Comparison of ENCODE assay signal across 23 cellular contexts in genomic region chr2:135021618-135022017, GRCh38. TPM values are rescaled to one million over a fixed set of nuclear protein-coding genes. Genes with fewer than 3 reads are reported as not detected.
DNase-seq lines count a peak whose midpoint lies in the region; ATAC-seq, FAIRE-seq and TF ChIP-seq lines count a peak whose summit lies in the region.
"Had no signal": no experiment of that assay in that cellular context is flagged by ENCODE, and none has a peak within 500 bp of the region (broad histone marks: within the 10 kb centered on the region; RNA-seq: fewer than 3 reads in every experiment).

No MANE protein-coding gene starts in this region.

- TF ChIP-seq POLR2A in HepG2 (IDR thresholded peaks at IDR 0.05; ENCODE audit: insufficient read depth in 1 of 2, low read depth in 2 of 2, low read length in 2 of 2), result no peak
- no peak for TF ChIP-seq POLR2A in right lobe of liver (IDR thresholded peaks at IDR 0.05)
- no peak for TF ChIP-seq POLR2A in IMR-90 (IDR thresholded peaks at IDR 0.05; ENCODE audit: low read depth, low read length)

- WGBS in HepG2 (ENCODE audit: low lambda C conversion rate), result 58% methylated on average over 1 of the region's 1 CpG
- WGBS in right lobe of liver (ENCODE audit: insufficient coverage, low coverage, low lambda C conversion rate, missing lambda C conversion rate), result 92% methylated on average over 1 of the region's 1 CpG
- WGBS in IMR-90 (ENCODE audit: extremely low coverage in 2 of 2, insufficient read length in 1 of 2), 2 experiments, result no CpG with 5 or more reads among the region's 1 CpG

- dilution Hi-C loops in IMR-90 (cut with HindIII; ENCODE audit: low sequenced_read_pairs, unreplicated experiment), result no loop called here

- no peak overlapping the region for H3K56ac ChIP-seq in IMR-90 (ENCODE audit: extremely low read depth, insufficient read depth, low read length)

- H3K4me1 ChIP-seq in HepG2 (ENCODE audit: insufficient read depth, low read length) (0 out of 2 replicates have a peak, but pooled peaks cover 7% of the 10 kb centered on the region), right lobe of liver (no peaks in the 10 kb centered on the region), IMR-90 (ENCODE audit: control insufficient read depth, insufficient read depth, low read length) (no peaks in the 10 kb centered on the region)
- H3K4me1 ChIP-seq: BLaER1 treated with 17β-estradiol and CSF1 and Interleukin-3, amounts not matched to agents 10 nM and 100 nM; Caco-2 had no signal

- peaks cover 7% of the 10 kb centered on the region for H3K9me3 Mint-ChIP-seq in activated T-cell treated with anti-CD3 and anti-CD28 coated beads, Interleukin-2, amount 50 U/mL, for 24 hours
- H3K9me3 Mint-ChIP-seq: CD4-positive, alpha-beta T cell had no signal

- DNase-seq in HepG2 (ENCODE audit: low spot score) (no peak), right lobe of liver (no peak), IMR-90 (no peak), putamen (ENCODE audit: low spot score) (peak; percentile 1), kidney glomerular epithelial cell (lab: John Stamatoyannopoulos, UW) (no peak)
- no peak for DNase-seq in activated T-cell treated with anti-CD3 and anti-CD28 coated beads, Interleukin-2, amount 50 U/mL, for 24 hours
- DNase-seq: 8988T; AML-193; Caco-2; Calu3; CD4-positive, alpha-beta T cell; CD8-positive, alpha-beta T cell; DMS79 treated with DMSO at 0.1 percent for 48 hours; GF-D8 had no signal

- CTCF ChIA-PET in HepG2 (lab: Yijun Ruan, JAX; ENCODE audit: low intra/inter-chr PET ratio, low total read pairs) (no interaction called here), IMR-90 (lab: Yijun Ruan, JAX) (interaction anchor here (1.0 to 1.1 kb wide), 2 partner anchors 18 to 775 kb away, joined by 3 read pairs; no protein-coding TSS in a partner anchor)

- no peaks in the 10 kb centered on the region for H3K27me3 Mint-ChIP-seq in activated T-cell treated with anti-CD3 and anti-CD28 coated beads, Interleukin-2, amount 50 U/mL, for 24 hours
- H3K27me3 Mint-ChIP-seq: B cell; CD4-positive, alpha-beta T cell had no signal

- POLR2A ChIA-PET in HepG2 (lab: Yijun Ruan, JAX) (no interaction called here), IMR-90 (lab: Charles Lee; ENCODE audit: unreplicated experiment) (no interaction called here)

- H2BK120ac ChIP-seq in IMR-90 (ENCODE audit: low read depth, low read length), result no peak overlapping the region

- H3K9me3 ChIP-seq in HepG2 (ENCODE audit: low read length) (no peaks in the 10 kb centered on the region), right lobe of liver (no peaks in the 10 kb centered on the region), IMR-90 (ENCODE audit: control insufficient read depth, insufficient read depth, low read length) (no peaks in the 10 kb centered on the region)
- H3K9me3 ChIP-seq: Caco-2 had no signal

- H3K79me2 ChIP-seq in HepG2 (ENCODE audit: insufficient read depth, low read length), result no peaks in the 10 kb centered on the region

- ATAC-seq in HepG2, result no peak
- no peak for ATAC-seq in right lobe of liver
- no peak for ATAC-seq in IMR-90 (ENCODE audit: low read depth)
- ATAC-seq: CD8-positive, alpha-beta T cell had no signal

- no peak for TF ChIP-seq CTCF in HepG2 (CRISPR knock-in tag; IDR thresholded peaks at IDR 0.05)
- no peak for TF ChIP-seq CTCF in right lobe of liver (IDR thresholded peaks at IDR 0.05)
- no peak for TF ChIP-seq CTCF in IMR-90 (conservative IDR thresholded peaks at IDR 0.05; ENCODE audit: low read depth, low read length)

- no peak overlapping the region for H4K8ac ChIP-seq in IMR-90 (ENCODE audit: low read depth in 2 of 2, low read length in 2 of 2)

- BruUV-seq in HepG2 (replicated peaks; lab: Mats Ljungman, UMichigan) (no TSS peak), IMR-90 (replicated peaks; lab: Mats Ljungman, UMichigan) (no TSS peak)

- in situ Hi-C loops in HepG2 (cut with HindIII; ENCODE audit: extremely low pct_ligation_motif_present, low pct_unique_long_range_greater_than_20kb), result no loop called here
- in situ Hi-C loops in IMR-90 (cut with MboI; ENCODE audit: low sequenced_read_pairs), result no loop called here

- H3K23ac ChIP-seq in IMR-90 (ENCODE audit: low read depth, low read length), result no peak overlapping the region

- no peak overlapping the region for H3K27ac Mint-ChIP-seq in activated T-cell treated with anti-CD3 and anti-CD28 coated beads, Interleukin-2, amount 50 U/mL, for 24 hours
- H3K27ac Mint-ChIP-seq: B cell; CD4-positive, alpha-beta T cell; CD8-positive, alpha-beta T cell had no signal

- H3K4me3 ChIP-seq in HepG2 (replicated peaks in 1 of 3; ENCODE audit: insufficient read depth in 1 of 3, low read depth in 2 of 3, low read length in 3 of 3), result no peak overlapping the region
- no peak overlapping the region for H3K4me3 ChIP-seq in right lobe of liver
- H3K4me3 ChIP-seq in IMR-90 (ENCODE audit: insufficient read depth, low read depth, low read length), result no peak overlapping the region
- H3K4me3 ChIP-seq: BLaER1 treated with 17β-estradiol and CSF1 and Interleukin-3, amounts not matched to agents 10 nM and 100 nM had no signal

- no peak for TF ChIP-seq RAD21 in HepG2 (CRISPR knock-in tag; IDR thresholded peaks at IDR 0.05)
- TF ChIP-seq RAD21 in IMR-90 (IDR thresholded peaks at IDR 0.05; ENCODE audit: low read length), result no peak

- TF ChIP-seq EP300 in HepG2 (IDR thresholded peaks at IDR 0.05; ENCODE audit: low read depth in 2 of 2, low read length in 2 of 2) (no peak), HepG2 (CRISPR knock-in tag; IDR thresholded peaks at IDR 0.05; ENCODE audit: borderline replicate concordance) (no peak)

- no peak overlapping the region for H3K18ac ChIP-seq in IMR-90 (ENCODE audit: low read depth, low read length)

- no peaks in the 10 kb centered on the region for H3K27me3 ChIP-seq in HepG2 (ENCODE audit: control insufficient read depth in 1 of 2, insufficient read depth in 2 of 2, low read length in 2 of 2)
- H3K27me3 ChIP-seq in right lobe of liver, result no peaks in the 10 kb centered on the region
- H3K27me3 ChIP-seq in IMR-90 (ENCODE audit: control insufficient read depth, insufficient read depth, low read length), result no peaks in the 10 kb centered on the region; the same call in 1 of the 2 replicates
- H3K27me3 ChIP-seq: BLaER1 treated with 17β-estradiol and CSF1 and Interleukin-3, amounts not matched to agents 10 nM and 100 nM had no signal

- H3K79me1 ChIP-seq in IMR-90 (ENCODE audit: low read depth in 1 of 2, low read length in 2 of 2), result no peaks in the 10 kb centered on the region

- H4K20me1 ChIP-seq in HepG2 (ENCODE audit: insufficient read depth, low read length) (no peaks in the 10 kb centered on the region), IMR-90 (ENCODE audit: insufficient read depth, low read length) (no peaks in the 10 kb centered on the region)
- H4K20me1 ChIP-seq: BLaER1 treated with 17β-estradiol and CSF1 and Interleukin-3, amounts not matched to agents 10 nM and 100 nM had no signal

- H3K4me3 Mint-ChIP-seq in activated T-cell treated with anti-CD3 and anti-CD28 coated beads, Interleukin-2, amount 50 U/mL, for 24 hours, result no peak overlapping the region
- H3K4me3 Mint-ChIP-seq: B cell; CD4-positive, alpha-beta T cell; CD8-positive, alpha-beta T cell had no signal

- no peak overlapping the region for H2AK5ac ChIP-seq in IMR-90 (ENCODE audit: low read depth, low read length)

- H3K4me1 Mint-ChIP-seq in activated T-cell treated with anti-CD3 and anti-CD28 coated beads, Interleukin-2, amount 50 U/mL, for 24 hours (ENCODE audit: low read depth), result peaks cover 27% of the 10 kb centered on the region
- H3K4me1 Mint-ChIP-seq: B cell had no signal

- H2AFZ ChIP-seq in HepG2 (ENCODE audit: low read length) (no peak overlapping the region), IMR-90 (replicated peaks; ENCODE audit: low read length, poor library complexity) (no peak overlapping the region)

- no peak overlapping the region for H3K4ac ChIP-seq in IMR-90 (ENCODE audit: low read depth, low read length)

- H4K5ac ChIP-seq in IMR-90 (ENCODE audit: low read depth, low read length), result no peak overlapping the region

- no peak overlapping the region for H3K4me2 ChIP-seq in HepG2 (ENCODE audit: low read depth, low read length)
- H3K4me2 ChIP-seq in IMR-90 (ENCODE audit: low read depth, low read length), result no peak overlapping the region
- H3K4me2 ChIP-seq: BLaER1 treated with 17β-estradiol and CSF1 and Interleukin-3, amounts not matched to agents 10 nM and 100 nM had no signal

- H3K27ac ChIP-seq in HepG2 (ENCODE audit: extremely low read length, insufficient read depth, low read length), result no peak overlapping the region
- H3K27ac ChIP-seq in right lobe of liver, result no peak overlapping the region
- H3K27ac ChIP-seq in IMR-90 (ENCODE audit: insufficient read depth, low read length), result no peak overlapping the region
- H3K27ac ChIP-seq: BLaER1 treated with 17β-estradiol and CSF1 and Interleukin-3, amounts not matched to agents 10 nM and 100 nM; C4-2B had no signal

- H3K9me1 ChIP-seq in IMR-90 (ENCODE audit: insufficient read depth, low read length), result no peaks in the 10 kb centered on the region

- no peak overlapping the region for H2BK20ac ChIP-seq in IMR-90 (ENCODE audit: low read depth, low read length)

- H3K36me3 ChIP-seq in HepG2 (replicated peaks in 1 of 2; ENCODE audit: control insufficient read depth in 1 of 2, insufficient read depth in 2 of 2, low read length in 2 of 2) (no peaks in the 10 kb centered on the region), right lobe of liver (no peaks in the 10 kb centered on the region), IMR-90 (ENCODE audit: control insufficient read depth, insufficient read depth, low read length) (no peaks in the 10 kb centered on the region)
- H3K36me3 ChIP-seq: BLaER1 treated with 17β-estradiol and CSF1 and Interleukin-3, amounts not matched to agents 10 nM and 100 nM had no signal

- H2BK15ac ChIP-seq in IMR-90 (ENCODE audit: low read depth, low read length), result no peak overlapping the region

- no peak overlapping the region for H4K91ac ChIP-seq in IMR-90 (ENCODE audit: insufficient read depth, low read depth, low read length)

- no peak for FAIRE-seq in HepG2 (lab: Jason Lieb, UNC)
- FAIRE-seq: A204.1, D721Med, G401.6, GM12891, GM19239 had no signal

- H3K9ac ChIP-seq in HepG2 (ENCODE audit: insufficient read depth, low read depth, low read length), result no peak overlapping the region
- H3K9ac ChIP-seq in IMR-90 (ENCODE audit: low read depth, low read length), result no peak overlapping the region
- H3K9ac ChIP-seq: BLaER1 treated with 17β-estradiol and CSF1 and Interleukin-3, amounts not matched to agents 10 nM and 100 nM had no signal

- intact Hi-C loops in HepG2 (cut with micrococcal nuclease; ENCODE audit: unreplicated experiment) (no loop called here), right lobe of liver (cut with DNase I) (no loop called here), IMR-90 (cut with micrococcal nuclease) (no loop called here)

- H2AK9ac ChIP-seq in IMR-90 (replicated peaks; ENCODE audit: low read depth, low read length, poor library complexity), result no peak overlapping the region

- H3K36me3 Mint-ChIP-seq in activated T-cell treated with anti-CD3 and anti-CD28 coated beads, Interleukin-2, amount 50 U/mL, for 24 hours (ENCODE audit: low read depth), result no peaks in the 10 kb centered on the region
- H3K36me3 Mint-ChIP-seq: CD8-positive, alpha-beta T cell had no signal

- no peak overlapping the region for H2BK5ac ChIP-seq in IMR-90 (ENCODE audit: low read depth, low read length, poor library complexity, severe bottlenecking)

- no peak overlapping the region for H3K14ac ChIP-seq in IMR-90 (replicated peaks; ENCODE audit: low read depth, low read length)

RNA-seq across cellular contexts. Expression of gene MAP3K19, which starts 25.6 kb away (rescaled TPM):
- not detected in 2 replicates for total RNA-seq in HepG2 (2016; rRNA removed; fragmentation: Illumina TruSeq; extraction: Trizol)
- not detected in 2 replicates for total RNA-seq in HepG2 (2016; cell fraction: cytosol; rRNA removed; fragmentation: Illumina TruSeq; extraction: Trizol; ENCODE audit: low read depth)
- not detected in 2 replicates for total RNA-seq in HepG2 (2016; cell fraction: insoluble cytoplasmic fraction; rRNA removed; fragmentation: Illumina TruSeq; extraction: Trizol)
- total RNA-seq in HepG2 (2016; cell fraction: membrane; rRNA removed; fragmentation: Illumina TruSeq; extraction: Trizol), result not detected in 2 replicates
- total RNA-seq in HepG2 (2016; cell fraction: nucleus; rRNA removed; fragmentation: Illumina TruSeq; extraction: Trizol), result not detected in 2 replicates
- not detected in 2 replicates for polyA plus RNA-seq in HepG2 (2011; rRNA removed)
- not detected in 2 replicates for polyA plus RNA-seq in HepG2 (2011; cell fraction: cytosol; rRNA removed)
- polyA plus RNA-seq in HepG2 (2011; cell fraction: nucleus; rRNA removed), result not detected in 2 replicates
- polyA plus RNA-seq in HepG2 (2012), result not detected in 2 replicates
- polyA plus RNA-seq in HepG2 (2016; cell fraction: cytosol; fragmentation: Illumina TruSeq; extraction: Trizol; ENCODE audit: low read depth), result not detected in 2 replicates
- not detected in 2 replicates for polyA plus RNA-seq in HepG2 (2016; cell fraction: insoluble cytoplasmic fraction; fragmentation: Illumina TruSeq; extraction: Trizol; ENCODE audit: low read depth)
- not detected in 2 replicates for polyA plus RNA-seq in HepG2 (2016; cell fraction: membrane; fragmentation: Illumina TruSeq; extraction: Trizol; ENCODE audit: low read depth)
- not detected in 2 replicates for polyA plus RNA-seq in HepG2 (2016; cell fraction: nucleus; fragmentation: Illumina TruSeq; extraction: Trizol; ENCODE audit: insufficient read depth, low read depth)
- polyA minus RNA-seq in HepG2 (2011; rRNA and poly(A)+ RNA removed; ENCODE audit: low replicate concordance), result not detected in 2 replicates
- not detected in 2 replicates for polyA minus RNA-seq in HepG2 (2011; cell fraction: cytosol; rRNA and poly(A)+ RNA removed)
- not detected in 2 replicates for polyA minus RNA-seq in HepG2 (2011; cell fraction: nucleus; rRNA and poly(A)+ RNA removed)
- total RNA-seq in right lobe of liver, result not detected
- total RNA-seq in IMR-90 (2012; rRNA removed), result not detected in 2 replicates
- not detected in 2 replicates for polyA plus RNA-seq in IMR-90 (2012; rRNA removed)
- polyA plus RNA-seq in IMR-90 (2012; cell fraction: cytosol; rRNA removed), result not detected in 2 replicates
- not detected in 2 replicates for polyA plus RNA-seq in IMR-90 (2012; cell fraction: nucleus; rRNA removed; ENCODE audit: low replicate concordance)
- total RNA-seq: B cell; Caco-2; Calu3; CD4-positive, alpha-beta T cell; CD8-positive, alpha-beta T cell had no signal
- polyA plus RNA-seq: BJ had no signal

RNA-seq across cellular contexts. Expression of gene RAB3GAP1, which starts 30.5 kb away (rescaled TPM):
- 48.8 and 61.5 TPM in 2 replicates for total RNA-seq in HepG2 (2016; rRNA removed; fragmentation: Illumina TruSeq; extraction: Trizol)
- total RNA-seq in HepG2 (2016; cell fraction: cytosol; rRNA removed; fragmentation: Illumina TruSeq; extraction: Trizol; ENCODE audit: low read depth), result 10.1 and 10.4 TPM in 2 replicates
- total RNA-seq in HepG2 (2016; cell fraction: insoluble cytoplasmic fraction; rRNA removed; fragmentation: Illumina TruSeq; extraction: Trizol), result 45.4 and 58.4 TPM in 2 replicates
- total RNA-seq in HepG2 (2016; cell fraction: membrane; rRNA removed; fragmentation: Illumina TruSeq; extraction: Trizol), result 12.2 and 13.5 TPM in 2 replicates
- 54.7 and 54.9 TPM in 2 replicates for total RNA-seq in HepG2 (2016; cell fraction: nucleus; rRNA removed; fragmentation: Illumina TruSeq; extraction: Trizol)
- 15.2 and 16.7 TPM in 2 replicates for polyA plus RNA-seq in HepG2 (2011; rRNA removed)
- 8.9 and 14.0 TPM in 2 replicates for polyA plus RNA-seq in HepG2 (2011; cell fraction: cytosol; rRNA removed)
- 10.0 and 18.3 TPM in 2 replicates for polyA plus RNA-seq in HepG2 (2011; cell fraction: nucleus; rRNA removed)
- polyA plus RNA-seq in HepG2 (2012), result 40.0 and 40.4 TPM in 2 replicates
- polyA plus RNA-seq in HepG2 (2016; cell fraction: cytosol; fragmentation: Illumina TruSeq; extraction: Trizol; ENCODE audit: low read depth), result 2.7 and 3.5 TPM in 2 replicates
- polyA plus RNA-seq in HepG2 (2016; cell fraction: insoluble cytoplasmic fraction; fragmentation: Illumina TruSeq; extraction: Trizol; ENCODE audit: low read depth), result 35.7 and 42.8 TPM in 2 replicates
- 5.6 and 6.4 TPM in 2 replicates for polyA plus RNA-seq in HepG2 (2016; cell fraction: membrane; fragmentation: Illumina TruSeq; extraction: Trizol; ENCODE audit: low read depth)
- 40.5 and 41.0 TPM in 2 replicates for polyA plus RNA-seq in HepG2 (2016; cell fraction: nucleus; fragmentation: Illumina TruSeq; extraction: Trizol; ENCODE audit: insufficient read depth, low read depth)
- 10.6 and 21.9 TPM in 2 replicates for polyA minus RNA-seq in HepG2 (2011; rRNA and poly(A)+ RNA removed; ENCODE audit: low replicate concordance)
- polyA minus RNA-seq in HepG2 (2011; cell fraction: cytosol; rRNA and poly(A)+ RNA removed), result 28.9 and 29.0 TPM in 2 replicates
- polyA minus RNA-seq in HepG2 (2011; cell fraction: nucleus; rRNA and poly(A)+ RNA removed), result 76.7 and 89.1 TPM in 2 replicates
- 10 to 100 TPM; 13.9 to 17.8 (median 15.9) TPM for total RNA-seq in right lobe of liver
- 65.8 and 85.5 TPM in 2 replicates for total RNA-seq in IMR-90 (2012; rRNA removed)
- polyA plus RNA-seq in IMR-90 (2012; rRNA removed), result 16.2 and 21.2 TPM in 2 replicates
- polyA plus RNA-seq in IMR-90 (2012; cell fraction: cytosol; rRNA removed), result 5.0 and 10.4 TPM in 2 replicates
- polyA plus RNA-seq in IMR-90 (2012; cell fraction: nucleus; rRNA removed; ENCODE audit: low replicate concordance), result 5.1 and 25.2 TPM in 2 replicates
